ENCODE assay signal across 14 cellular contexts in genomic region chr20:58025233-58025632, GRCh38.
"Had no signal": no experiment of that assay in that cellular context is flagged by ENCODE, and none has a peak within 500 bp of the region (broad histone marks: within the 10 kb centered on the region; RNA-seq: fewer than 3 reads in every experiment).

No MANE protein-coding gene starts in this region.

- H3K9me3 ChIP-seq: upper lobe of left lung had no signal

- DNase-seq: activated CD4-positive, alpha-beta memory T cell treated with anti-CD3 and anti-CD28 coated beads, Interleukin-2, amount 10 ng/mL, durations not matched to agents 7 days and 5 days; activated CD4-positive, alpha-beta T cell treated with anti-CD3 and anti-CD28 coated beads for 4 hours; activated gamma-delta T cell treated with Interleukin-2 at 50 U/mL for 16 hours; activated naive CD8-positive, alpha-beta T cell treated with anti-CD3 and anti-CD28 coated beads for 36 hours; activated T-cell treated with anti-CD3 and anti-CD28 coated beads, Interleukin-2, amount 50 U/mL, for 72 hours; effector memory CD4-positive, alpha-beta T cell; foreskin melanocyte; mammary epithelial cell; naive thymus-derived CD4-positive, alpha-beta T cell; stimulated activated naive CD8-positive, alpha-beta T cell treated with anti-CD3 and anti-CD28 coated beads, Interleukin-15, amount 100 ng/mL, for 72 hours; T-helper 17 cell; upper lobe of left lung had no signal

- H3K4me3 ChIP-seq: smooth muscle cell, upper lobe of left lung had no signal

- H3K27ac ChIP-seq: upper lobe of left lung had no signal

- H3K36me3 ChIP-seq: upper lobe of left lung had no signal

- ATAC-seq: activated T-cell treated with anti-CD3 and anti-CD28 coated beads, Interleukin-2, amount 50 U/mL, for 72 hours; naive thymus-derived CD4-positive, alpha-beta T cell; stimulated activated naive CD8-positive, alpha-beta T cell treated with anti-CD3 and anti-CD28 coated beads, Interleukin-15, amount 100 ng/mL, for 72 hours; T-helper 17 cell; WTC11 had no signal

- H3K4me2 ChIP-seq: smooth muscle cell had no signal

- H3K27me3 ChIP-seq: upper lobe of left lung had no signal
